24 cellular contexts compared by ENCODE assay signal in genomic region chr5:72925336-72926010, GRCh38.
"Had no signal": no experiment of that assay in that cellular context is flagged by ENCODE, and none has a peak within 500 bp of the region (broad histone marks: within the 10 kb centered on the region; RNA-seq: fewer than 3 reads in every experiment).

No MANE protein-coding gene starts in this region.

- H3K9me3 Mint-ChIP-seq: activated CD4-positive, alpha-beta memory T cell treated with anti-CD3 and anti-CD28 coated beads, Interleukin-2, amount 10 ng/mL, durations not matched to agents 7 days and 5 days; activated CD4-positive, alpha-beta T cell treated with anti-CD3 and anti-CD28 coated beads, Interleukin-2, amount 10 ng/mL, durations not matched to agents 7 days and 5 days; activated naive CD4-positive, alpha-beta T cell treated with anti-CD3 and anti-CD28 coated beads, Interleukin-2, amount 10 ng/mL, durations not matched to agents 7 days and 5 days; activated naive CD8-positive, alpha-beta T cell treated with anti-CD3 and anti-CD28 coated beads, Interleukin-2, amount 10 ng/mL, durations not matched to agents 7 days and 5 days; activated T-cell treated with anti-CD3 and anti-CD28 coated beads, Interleukin-2, amount 50 U/mL, for 4 hours; activated T-helper 17 cell treated with anti-CD3 and anti-CD28 coated beads, Interleukin-2, amount 50 U/mL, for 72 hours; central memory CD8-positive, alpha-beta T cell had no signal

- ATAC-seq: activated T-cell treated with anti-CD3 and anti-CD28 coated beads, Interleukin-2, amount 50 U/mL, for 4 hours; activated T-helper 17 cell treated with anti-CD3 and anti-CD28 coated beads, Interleukin-2, amount 50 U/mL, for 72 hours; foreskin keratinocyte; gastrocnemius medialis had no signal

- H3K27ac Mint-ChIP-seq: activated CD4-positive, alpha-beta memory T cell treated with anti-CD3 and anti-CD28 coated beads, Interleukin-2, amount 10 ng/mL, durations not matched to agents 7 days and 5 days; activated CD4-positive, alpha-beta T cell treated with anti-CD3 and anti-CD28 coated beads, Interleukin-2, amount 10 ng/mL, durations not matched to agents 7 days and 5 days; activated naive CD4-positive, alpha-beta T cell treated with anti-CD3 and anti-CD28 coated beads, Interleukin-2, amount 10 ng/mL, durations not matched to agents 7 days and 5 days; activated naive CD4-positive, alpha-beta T cell treated with anti-CD3 and anti-CD28 coated beads, Interleukin-2, amount 50 U/mL, for 72 hours; activated naive CD8-positive, alpha-beta T cell treated with anti-CD3 and anti-CD28 coated beads, Interleukin-2, amount 10 ng/mL, durations not matched to agents 7 days and 5 days; activated T-helper 17 cell treated with anti-CD3 and anti-CD28 coated beads, Interleukin-2, amount 50 U/mL, for 72 hours; endodermal cell had no signal

- H3K4me1 Mint-ChIP-seq: activated CD4-positive, alpha-beta memory T cell treated with anti-CD3 and anti-CD28 coated beads, Interleukin-2, amount 10 ng/mL, durations not matched to agents 7 days and 5 days; activated CD4-positive, alpha-beta T cell treated with anti-CD3 and anti-CD28 coated beads, Interleukin-2, amount 10 ng/mL, durations not matched to agents 7 days and 5 days; activated naive CD4-positive, alpha-beta T cell treated with anti-CD3 and anti-CD28 coated beads, Interleukin-2, amount 10 ng/mL, durations not matched to agents 7 days and 5 days; activated naive CD8-positive, alpha-beta T cell treated with anti-CD3 and anti-CD28 coated beads, Interleukin-2, amount 10 ng/mL, durations not matched to agents 7 days and 5 days; activated T-helper 17 cell treated with anti-CD3 and anti-CD28 coated beads, Interleukin-2, amount 50 U/mL, for 72 hours; central memory CD8-positive, alpha-beta T cell had no signal

- H3K4me1 ChIP-seq: esophagus muscularis mucosa, foreskin keratinocyte, gastrocnemius medialis had no signal

- H3K4me3 ChIP-seq: coronary artery, dorsolateral prefrontal cortex, esophagus muscularis mucosa, gastrocnemius medialis had no signal

- H3K36me3 Mint-ChIP-seq: activated naive CD4-positive, alpha-beta T cell treated with anti-CD3 and anti-CD28 coated beads, Interleukin-2, amount 10 ng/mL, durations not matched to agents 7 days and 5 days; activated naive CD8-positive, alpha-beta T cell treated with anti-CD3 and anti-CD28 coated beads, Interleukin-2, amount 10 ng/mL, durations not matched to agents 7 days and 5 days had no signal

- H3K4me3 Mint-ChIP-seq: activated CD4-positive, alpha-beta memory T cell treated with anti-CD3 and anti-CD28 coated beads, Interleukin-2, amount 10 ng/mL, durations not matched to agents 7 days and 5 days; activated CD4-positive, alpha-beta T cell treated with anti-CD3 and anti-CD28 coated beads, Interleukin-2, amount 10 ng/mL, durations not matched to agents 7 days and 5 days; activated naive CD4-positive, alpha-beta T cell treated with anti-CD3 and anti-CD28 coated beads, Interleukin-2, amount 10 ng/mL, durations not matched to agents 7 days and 5 days; activated naive CD8-positive, alpha-beta T cell treated with anti-CD3 and anti-CD28 coated beads, Interleukin-2, amount 10 ng/mL, durations not matched to agents 7 days and 5 days; activated T-cell treated with anti-CD3 and anti-CD28 coated beads, Interleukin-2, amount 50 U/mL, for 4 hours; activated T-helper 17 cell treated with anti-CD3 and anti-CD28 coated beads, Interleukin-2, amount 50 U/mL, for 72 hours; central memory CD8-positive, alpha-beta T cell; dendritic cell treated with granulocyte-macrophage colony-stimulating factor and Interleukin-4, amounts not matched to agents 40 ng/mL and 50 ng/mL, for 4 days; endodermal cell had no signal

- H3K9me3 ChIP-seq: esophagus muscularis mucosa, gastrocnemius medialis had no signal

- DNase-seq: activated CD4-positive, alpha-beta memory T cell treated with anti-CD3 and anti-CD28 coated beads, Interleukin-2, amount 10 ng/mL, durations not matched to agents 7 days and 5 days; activated CD4-positive, alpha-beta T cell treated with anti-CD3 and anti-CD28 coated beads for 1 hour; activated CD4-positive, alpha-beta T cell treated with anti-CD3 and anti-CD28 coated beads for 4 hours; activated CD4-positive, alpha-beta T cell treated with anti-CD3 and anti-CD28 coated beads, Interleukin-2, amount 10 ng/mL, durations not matched to agents 7 days and 5 days; activated CD4-positive, alpha-beta T cell treated with anti-CD3 and anti-CD28 coated beads, Interleukin-2, amount 50 U/mL, for 4 hours; activated effector memory CD4-positive, alpha-beta T cell treated with Interleukin-2 at 50 U/mL for 16 hours; activated naive CD4-positive, alpha-beta T cell; activated naive CD4-positive, alpha-beta T cell treated with anti-CD3 and anti-CD28 coated beads, Interleukin-2, amount 10 ng/mL, durations not matched to agents 7 days and 5 days; activated naive CD8-positive, alpha-beta T cell treated with anti-CD3 and anti-CD28 coated beads, Interleukin-2, amount 10 ng/mL, durations not matched to agents 7 days and 5 days; activated T-cell treated with anti-CD3 and anti-CD28 coated beads, Interleukin-2, amount 50 U/mL, for 4 hours; brain microvascular endothelial cell; dorsolateral prefrontal cortex; effector memory CD4-positive, alpha-beta T cell; endodermal cell; foreskin keratinocyte; gastrocnemius medialis; glutamatergic neuron; T-helper 2 cell had no signal

- H3K27me3 ChIP-seq: brain microvascular endothelial cell, dorsolateral prefrontal cortex, esophagus muscularis mucosa, foreskin keratinocyte, gastrocnemius medialis had no signal

- H3K36me3 ChIP-seq: brain microvascular endothelial cell, esophagus muscularis mucosa, gastrocnemius medialis had no signal

- H3K27ac ChIP-seq: brain microvascular endothelial cell, coronary artery, dorsolateral prefrontal cortex, esophagus muscularis mucosa, foreskin keratinocyte, gastrocnemius medialis had no signal

- H3K27me3 Mint-ChIP-seq: activated T-helper 17 cell treated with anti-CD3 and anti-CD28 coated beads, Interleukin-2, amount 50 U/mL, for 72 hours had no signal
